Comparison of ENCODE assay signal across 16 cellular contexts in genomic region chr6:169046483-169047192, GRCh38.
DNase-seq lines count a peak whose midpoint lies in the region; ATAC-seq and TF ChIP-seq lines count a peak whose summit lies in the region.
"Had no signal": no experiment of that assay in that cellular context is flagged by ENCODE, and none has a peak within 500 bp of the region (broad histone marks: within the 10 kb centered on the region; RNA-seq: fewer than 3 reads in every experiment).

No MANE protein-coding gene starts in this region.

- CTCF ChIA-PET in mammary epithelial cell (lab: Charles Lee; ENCODE audit: low non-redundant PET): no interaction called here

- H3K27ac ChIP-seq in mammary epithelial cell (ENCODE audit: insufficient read depth, low read depth, low read length): no peak overlapping the region
- peak overlapping the region; percentile 67 for H3K27ac ChIP-seq in osteoblast (ENCODE audit: low read depth, low read length)
- H3K27ac ChIP-seq in right lobe of liver: no peak overlapping the region
- H3K27ac ChIP-seq: epithelial cell of prostate, pancreas had no signal

- no peak for TF ChIP-seq POLR2A in right lobe of liver (IDR thresholded peaks at IDR 0.05)

- H3K27me3 ChIP-seq in mammary epithelial cell (ENCODE audit: insufficient read depth, low read length) (no peaks in the 10 kb centered on the region), osteoblast (ENCODE audit: insufficient read depth, low read length) (no peaks in the 10 kb centered on the region), right lobe of liver (peaks cover 0 to 2% of the 10 kb centered on the region in 2 donors)
- H3K27me3 ChIP-seq: vagina had no signal

- peak; percentile 18 for DNase-seq in COLO829 (ENCODE audit: low spot score)
- peak; percentile 97 for DNase-seq in M059J (ENCODE audit: low read depth)
- peak; percentile 43 for DNase-seq in mammary epithelial cell
- DNase-seq in osteoblast (ENCODE audit: insufficient read length, low spot score, missing footprints): peak; percentile 94
- no peak for DNase-seq in iPS-NIHi11 (ENCODE audit: low spot score)
- no peak for DNase-seq in NCI-H1436 (lab: John Stamatoyannopoulos, UW)
- DNase-seq in right lobe of liver: no peak
- DNase-seq: activated naive CD4-positive, alpha-beta T cell; AML-193; DMS79; NCI-H526 treated with DMSO at 0.1 percent for 48 hours; pancreas; T-helper 9 cell had no signal

- H3K4me2 ChIP-seq in mammary epithelial cell (ENCODE audit: insufficient read depth, low read depth, low read length) (no peak overlapping the region), osteoblast (ENCODE audit: insufficient read depth, low read length) (peak overlapping the region; percentile 25)

- no peaks in the 10 kb centered on the region for H3K79me2 ChIP-seq in mammary epithelial cell (ENCODE audit: insufficient read depth, low read length)
- no peaks in the 10 kb centered on the region for H3K79me2 ChIP-seq in osteoblast (ENCODE audit: insufficient read depth, low read length)

- dilution Hi-C loops in mammary epithelial cell (cut with HindIII; ENCODE audit: low sequenced_read_pairs): no loop called here

- TF ChIP-seq CTCF in mammary epithelial cell (conservative IDR thresholded peaks at IDR 0.05 in 1 of 2, IDR thresholded peaks at IDR 0.05 in 1 of 2; ENCODE audit: extremely low read depth in 1 of 2, insufficient read depth in 1 of 2, low read depth in 1 of 2, low read length in 2 of 2): no peak
- TF ChIP-seq CTCF in osteoblast (IDR thresholded peaks at IDR 0.05; ENCODE audit: extremely low read depth, low read depth, low read length): no peak
- TF ChIP-seq CTCF in right lobe of liver (IDR thresholded peaks at IDR 0.05): no peak

- H3K9me3 ChIP-seq in mammary epithelial cell (replicated peaks; ENCODE audit: insufficient read depth, low read length) (no peaks in the 10 kb centered on the region), osteoblast (ENCODE audit: low read depth, low read length) (no peaks in the 10 kb centered on the region), right lobe of liver (no peaks in the 10 kb centered on the region)
- H3K9me3 ChIP-seq: pancreas, vagina had no signal

- H3K4me1 ChIP-seq in mammary epithelial cell (ENCODE audit: insufficient read depth, low read length) (peaks cover 2% of the 10 kb centered on the region), osteoblast (ENCODE audit: insufficient read depth, low read length) (peaks cover 25% of the 10 kb centered on the region), right lobe of liver (no peaks in the 10 kb centered on the region)
- H3K4me1 ChIP-seq: pancreas had no signal

- intact Hi-C loops in mammary epithelial cell (cut with micrococcal nuclease): no loop called here
- intact Hi-C loops in right lobe of liver (cut with DNase I): no loop called here

- 68% methylated on average over 7 of the region's 10 CpGs for WGBS in mammary epithelial cell (ENCODE audit: low coverage, missing lambda C conversion rate)
- WGBS in right lobe of liver (ENCODE audit: insufficient coverage, low coverage, low lambda C conversion rate, missing lambda C conversion rate): 59% methylated on average over 10 of the region's 10 CpGs

- no peak overlapping the region for H2AFZ ChIP-seq in mammary epithelial cell (ENCODE audit: low read depth, low read length)
- H2AFZ ChIP-seq in osteoblast (ENCODE audit: low read length): no peak overlapping the region

- no TSS peak for BruUV-seq in mammary epithelial cell (replicated peaks; lab: Mats Ljungman, UMichigan)

- no peak overlapping the region for H3K9ac ChIP-seq in mammary epithelial cell (ENCODE audit: insufficient read depth, low read length)

- H3K36me3 ChIP-seq in mammary epithelial cell (ENCODE audit: insufficient read depth, low read length) (no peaks in the 10 kb centered on the region), osteoblast (ENCODE audit: insufficient read depth, low read length) (no peaks in the 10 kb centered on the region), right lobe of liver (no peaks in the 10 kb centered on the region)
- H3K36me3 ChIP-seq: pancreas, vagina had no signal

- no peak for ATAC-seq in GM19324 (IDR thresholded peaks at IDR 0.05; ENCODE audit: low FRiP score, unreplicated experiment)
- ATAC-seq in right lobe of liver: no peak
- ATAC-seq: pancreas had no signal

- H4K20me1 ChIP-seq in mammary epithelial cell (ENCODE audit: insufficient read depth, low read length) (no peaks in the 10 kb centered on the region), osteoblast (ENCODE audit: insufficient read depth, low read length) (no peaks in the 10 kb centered on the region)

- no peak overlapping the region for H3K4me3 ChIP-seq in mammary epithelial cell (replicated peaks in 1 of 3; ENCODE audit: insufficient read depth in 1 of 3, low read depth in 2 of 3, low read length in 3 of 3)
- no peak overlapping the region for H3K4me3 ChIP-seq in osteoblast (ENCODE audit: insufficient read depth, low read length)
- H3K4me3 ChIP-seq in right lobe of liver: no peak overlapping the region
- H3K4me3 ChIP-seq: pancreas, vagina had no signal

- in situ Hi-C loops in mammary epithelial cell (cut with MboI; ENCODE audit: low sequenced_read_pairs in 2 of 2): no loop called here

Comparison
In these comparisons a context has a peak if more than half of its experiments do, and no peak if none do; other contexts are left out.
1. DNase-seq: peak in COLO829 (single experiment), M059J (single experiment), mammary epithelial cell (single experiment) and osteoblast (single experiment); none in iPS-NIHi11 (single experiment), NCI-H1436 (single experiment) and right lobe of liver (0 of 3).